In the genomic region with DNA sequence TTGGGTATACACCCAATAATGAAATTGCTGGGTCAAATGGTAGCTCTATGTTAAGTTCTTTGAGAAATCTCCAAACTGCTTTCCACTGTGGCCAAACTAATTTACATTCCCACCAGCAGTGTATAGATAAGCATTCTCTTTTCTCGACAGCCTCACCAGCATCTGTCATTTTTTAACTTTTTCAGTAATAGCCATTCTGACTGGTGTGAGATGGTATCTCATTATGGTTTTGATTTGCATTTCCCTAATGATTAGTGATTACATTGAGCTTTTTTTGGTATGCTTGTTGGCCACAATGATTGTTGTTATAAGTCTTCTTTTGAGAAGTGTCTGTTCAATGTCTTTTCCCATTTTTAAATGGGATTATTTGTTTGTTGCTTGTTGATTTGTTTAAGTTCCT, we compare ENCODE assay signal across 1 cellular context.
TF ChIP-seq lines count a peak whose summit lies in the region.

No MANE protein-coding gene starts in this region.

TF ChIP-seq in GM12878, 131 proteins besides CTCF, POLR2A, EP300 and RAD21 (continued from another document and continues in another):
- TF ChIP-seq RUNX3 (IDR thresholded peaks at IDR 0.05; ENCODE audit: low read length) (no peak), BRCA1 (IDR thresholded peaks at IDR 0.05; ENCODE audit: low read depth, low read length) (no peak), YY1 (IDR thresholded peaks at IDR 0.05; ENCODE audit: low read depth, low read length) (no peak), EED (IDR thresholded peaks at IDR 0.05; ENCODE audit: low read depth) (no peak), ZNF217 (IDR thresholded peaks at IDR 0.05) (peak; percentile 86), WRNIP1 (IDR thresholded peaks at IDR 0.05; ENCODE audit: borderline replicate concordance, low read depth, low read length) (no peak), RELA (IDR thresholded peaks at IDR 0.05; ENCODE audit: borderline replicate concordance, partially characterized antibody) (no peak), HDAC6 (IDR thresholded peaks at IDR 0.05; ENCODE audit: unreplicated experiment) (no peak), POU2F2 (IDR thresholded peaks at IDR 0.05; ENCODE audit: borderline replicate concordance, low read depth, low read length) (peak; percentile 65; the same call in 1 of the 3 replicates), DPF2 (IDR thresholded peaks at IDR 0.05) (no peak; the same call in 1 of the 2 replicates), FOS (IDR thresholded peaks at IDR 0.05; ENCODE audit: borderline replicate concordance, extremely low read depth, insufficient read length) (no peak), ZNF622 (IDR thresholded peaks at IDR 0.05) (no peak), BHLHE40 (IDR thresholded peaks at IDR 0.05; ENCODE audit: borderline replicate concordance in 1 of 2, low read depth in 2 of 2, low read length in 1 of 2) (peak in 1 of 2 experiments; percentile 40; a peak in 1 of 4 replicates), SMAD5 (IDR thresholded peaks at IDR 0.05; ENCODE audit: low read depth) (no peak), NBN (IDR thresholded peaks at IDR 0.05) (peak; percentile 61; the same call in 1 of the 2 replicates), TBL1XR1 (IDR thresholded peaks at IDR 0.05; ENCODE audit: low read depth, low read length) (no peak), SREBF1 (IDR thresholded peaks at IDR 0.05; ENCODE audit: low read length) (no peak), CHD1 (IDR thresholded peaks at IDR 0.05; ENCODE audit: low read depth, low read length) (no peak), FOXK2 (IDR thresholded peaks at IDR 0.05) (no peak), BCL11A (IDR thresholded peaks at IDR 0.05; ENCODE audit: low read depth, low read length) (peak; percentile 36; the same call in 1 of the 2 replicates), ZZZ3 (IDR thresholded peaks at IDR 0.05; ENCODE audit: control insufficient read depth, insufficient read length, low read depth) (no peak), MTA3 (IDR thresholded peaks at IDR 0.05; ENCODE audit: borderline replicate concordance, low read length) (no peak), IKZF2 (IDR thresholded peaks at IDR 0.05) (peak; percentile 63 to 75; a peak in 3 of 4 replicates), HDAC2 (IDR thresholded peaks at IDR 0.05) (no peak), STAT1 (conservative IDR thresholded peaks at IDR 0.05) (no peak), SIN3A (IDR thresholded peaks at IDR 0.05; ENCODE audit: low read depth, low read length) (no peak), RBBP5 (conservative IDR thresholded peaks at IDR 0.05) (no peak), HDGF (IDR thresholded peaks at IDR 0.05) (no peak), MEF2B (IDR thresholded peaks at IDR 0.05; ENCODE audit: partially characterized antibody, poor library complexity, severe bottlenecking) (peak; percentile 93), POLR2AphosphoS2 (IDR thresholded peaks at IDR 0.05; ENCODE audit: low read depth, low read length) (no peak), BMI1 (IDR thresholded peaks at IDR 0.05; ENCODE audit: borderline replicate concordance) (no peak), TAF1 (IDR thresholded peaks at IDR 0.05; ENCODE audit: borderline replicate concordance, low read depth, low read length) (no peak), EGR1 (IDR thresholded peaks at IDR 0.05; ENCODE audit: borderline replicate concordance in 1 of 2, low read depth in 2 of 2, low read length in 2 of 2) (no peak), MTA2 (IDR thresholded peaks at IDR 0.05; ENCODE audit: low read depth) (peak; percentile 98), JUNB (IDR thresholded peaks at IDR 0.05) (no peak), TARDBP (IDR thresholded peaks at IDR 0.05; ENCODE audit: borderline replicate concordance) (no peak), KDM1A (IDR thresholded peaks at IDR 0.05; ENCODE audit: borderline replicate concordance) (no peak), EZH2 (IDR thresholded peaks at IDR 0.05; ENCODE audit: borderline replicate concordance, control insufficient read depth, low read depth, low read length) (no peak), IRF4 (IDR thresholded peaks at IDR 0.05; ENCODE audit: low read depth, low read length) (no peak), SIX5 (IDR thresholded peaks at IDR 0.05; ENCODE audit: low read depth, low read length, severe bottlenecking) (no peak), NFIC (IDR thresholded peaks at IDR 0.05; ENCODE audit: low read depth, low read length) (no peak), SMARCA5 (IDR thresholded peaks at IDR 0.05) (no peak), LARP7 (IDR thresholded peaks at IDR 0.05) (no peak), STAT3 (IDR thresholded peaks at IDR 0.05; ENCODE audit: low read depth, low read length) (no peak), CHD2 (IDR thresholded peaks at IDR 0.05; ENCODE audit: borderline replicate concordance, low read depth, low read length) (no peak), CEBPB (IDR thresholded peaks at IDR 0.05; ENCODE audit: borderline replicate concordance in 1 of 2, low read depth in 2 of 2, low read length in 2 of 2) (no peak)
- TF ChIP-seq, protein P1, sequence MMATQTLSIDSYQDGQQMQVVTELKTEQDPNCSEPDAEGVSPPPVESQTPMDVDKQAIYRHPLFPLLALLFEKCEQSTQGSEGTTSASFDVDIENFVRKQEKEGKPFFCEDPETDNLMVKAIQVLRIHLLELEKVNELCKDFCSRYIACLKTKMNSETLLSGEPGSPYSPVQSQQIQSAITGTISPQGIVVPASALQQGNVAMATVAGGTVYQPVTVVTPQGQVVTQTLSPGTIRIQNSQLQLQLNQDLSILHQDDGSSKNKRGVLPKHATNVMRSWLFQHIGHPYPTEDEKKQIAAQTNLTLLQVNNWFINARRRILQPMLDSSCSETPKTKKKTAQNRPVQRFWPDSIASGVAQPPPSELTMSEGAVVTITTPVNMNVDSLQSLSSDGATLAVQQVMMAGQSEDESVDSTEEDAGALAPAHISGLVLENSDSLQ (IDR thresholded peaks at IDR 0.05): peak; percentile 54; the same call in 1 of the 2 replicates
- TF ChIP-seq, protein P2, sequence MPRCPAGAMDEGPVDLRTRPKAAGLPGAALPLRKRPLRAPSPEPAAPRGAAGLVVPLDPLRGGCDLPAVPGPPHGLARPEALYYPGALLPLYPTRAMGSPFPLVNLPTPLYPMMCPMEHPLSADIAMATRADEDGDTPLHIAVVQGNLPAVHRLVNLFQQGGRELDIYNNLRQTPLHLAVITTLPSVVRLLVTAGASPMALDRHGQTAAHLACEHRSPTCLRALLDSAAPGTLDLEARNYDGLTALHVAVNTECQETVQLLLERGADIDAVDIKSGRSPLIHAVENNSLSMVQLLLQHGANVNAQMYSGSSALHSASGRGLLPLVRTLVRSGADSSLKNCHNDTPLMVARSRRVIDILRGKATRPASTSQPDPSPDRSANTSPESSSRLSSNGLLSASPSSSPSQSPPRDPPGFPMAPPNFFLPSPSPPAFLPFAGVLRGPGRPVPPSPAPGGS (IDR thresholded peaks at IDR 0.05; ENCODE audit: borderline replicate concordance, insufficient read depth, low read depth, low read length, poor library complexity, severe bottlenecking): no peak
- TF ChIP-seq, protein P3, sequence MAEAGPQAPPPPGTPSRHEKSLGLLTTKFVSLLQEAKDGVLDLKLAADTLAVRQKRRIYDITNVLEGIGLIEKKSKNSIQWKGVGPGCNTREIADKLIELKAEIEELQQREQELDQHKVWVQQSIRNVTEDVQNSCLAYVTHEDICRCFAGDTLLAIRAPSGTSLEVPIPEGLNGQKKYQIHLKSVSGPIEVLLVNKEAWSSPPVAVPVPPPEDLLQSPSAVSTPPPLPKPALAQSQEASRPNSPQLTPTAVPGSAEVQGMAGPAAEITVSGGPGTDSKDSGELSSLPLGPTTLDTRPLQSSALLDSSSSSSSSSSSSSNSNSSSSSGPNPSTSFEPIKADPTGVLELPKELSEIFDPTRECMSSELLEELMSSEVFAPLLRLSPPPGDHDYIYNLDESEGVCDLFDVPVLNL (IDR thresholded peaks at IDR 0.05; ENCODE audit: low read depth, low read length): no peak
- TF ChIP-seq, protein P4, sequence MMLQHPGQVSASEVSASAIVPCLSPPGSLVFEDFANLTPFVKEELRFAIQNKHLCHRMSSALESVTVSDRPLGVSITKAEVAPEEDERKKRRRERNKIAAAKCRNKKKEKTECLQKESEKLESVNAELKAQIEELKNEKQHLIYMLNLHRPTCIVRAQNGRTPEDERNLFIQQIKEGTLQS (IDR thresholded peaks at IDR 0.05; ENCODE audit: borderline replicate concordance, extremely low read depth, low read depth, low read length): no peak
- TF ChIP-seq, protein P5, sequence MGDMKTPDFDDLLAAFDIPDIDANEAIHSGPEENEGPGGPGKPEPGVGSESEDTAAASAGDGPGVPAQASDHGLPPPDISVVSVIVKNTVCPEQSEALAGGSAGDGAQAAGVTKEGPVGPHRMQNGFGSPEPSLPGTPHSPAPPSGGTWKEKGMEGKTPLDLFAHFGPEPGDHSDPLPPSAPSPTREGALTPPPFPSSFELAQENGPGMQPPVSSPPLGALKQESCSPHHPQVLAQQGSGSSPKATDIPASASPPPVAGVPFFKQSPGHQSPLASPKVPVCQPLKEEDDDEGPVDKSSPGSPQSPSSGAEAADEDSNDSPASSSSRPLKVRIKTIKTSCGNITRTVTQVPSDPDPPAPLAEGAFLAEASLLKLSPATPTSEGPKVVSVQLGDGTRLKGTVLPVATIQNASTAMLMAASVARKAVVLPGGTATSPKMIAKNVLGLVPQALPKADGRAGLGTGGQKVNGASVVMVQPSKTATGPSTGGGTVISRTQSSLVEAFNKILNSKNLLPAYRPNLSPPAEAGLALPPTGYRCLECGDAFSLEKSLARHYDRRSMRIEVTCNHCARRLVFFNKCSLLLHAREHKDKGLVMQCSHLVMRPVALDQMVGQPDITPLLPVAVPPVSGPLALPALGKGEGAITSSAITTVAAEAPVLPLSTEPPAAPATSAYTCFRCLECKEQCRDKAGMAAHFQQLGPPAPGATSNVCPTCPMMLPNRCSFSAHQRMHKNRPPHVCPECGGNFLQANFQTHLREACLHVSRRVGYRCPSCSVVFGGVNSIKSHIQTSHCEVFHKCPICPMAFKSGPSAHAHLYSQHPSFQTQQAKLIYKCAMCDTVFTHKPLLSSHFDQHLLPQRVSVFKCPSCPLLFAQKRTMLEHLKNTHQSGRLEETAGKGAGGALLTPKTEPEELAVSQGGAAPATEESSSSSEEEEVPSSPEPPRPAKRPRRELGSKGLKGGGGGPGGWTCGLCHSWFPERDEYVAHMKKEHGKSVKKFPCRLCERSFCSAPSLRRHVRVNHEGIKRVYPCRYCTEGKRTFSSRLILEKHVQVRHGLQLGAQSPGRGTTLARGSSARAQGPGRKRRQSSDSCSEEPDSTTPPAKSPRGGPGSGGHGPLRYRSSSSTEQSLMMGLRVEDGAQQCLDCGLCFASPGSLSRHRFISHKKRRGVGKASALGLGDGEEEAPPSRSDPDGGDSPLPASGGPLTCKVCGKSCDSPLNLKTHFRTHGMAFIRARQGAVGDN (IDR thresholded peaks at IDR 0.05): no peak
- TF ChIP-seq, protein P6, sequence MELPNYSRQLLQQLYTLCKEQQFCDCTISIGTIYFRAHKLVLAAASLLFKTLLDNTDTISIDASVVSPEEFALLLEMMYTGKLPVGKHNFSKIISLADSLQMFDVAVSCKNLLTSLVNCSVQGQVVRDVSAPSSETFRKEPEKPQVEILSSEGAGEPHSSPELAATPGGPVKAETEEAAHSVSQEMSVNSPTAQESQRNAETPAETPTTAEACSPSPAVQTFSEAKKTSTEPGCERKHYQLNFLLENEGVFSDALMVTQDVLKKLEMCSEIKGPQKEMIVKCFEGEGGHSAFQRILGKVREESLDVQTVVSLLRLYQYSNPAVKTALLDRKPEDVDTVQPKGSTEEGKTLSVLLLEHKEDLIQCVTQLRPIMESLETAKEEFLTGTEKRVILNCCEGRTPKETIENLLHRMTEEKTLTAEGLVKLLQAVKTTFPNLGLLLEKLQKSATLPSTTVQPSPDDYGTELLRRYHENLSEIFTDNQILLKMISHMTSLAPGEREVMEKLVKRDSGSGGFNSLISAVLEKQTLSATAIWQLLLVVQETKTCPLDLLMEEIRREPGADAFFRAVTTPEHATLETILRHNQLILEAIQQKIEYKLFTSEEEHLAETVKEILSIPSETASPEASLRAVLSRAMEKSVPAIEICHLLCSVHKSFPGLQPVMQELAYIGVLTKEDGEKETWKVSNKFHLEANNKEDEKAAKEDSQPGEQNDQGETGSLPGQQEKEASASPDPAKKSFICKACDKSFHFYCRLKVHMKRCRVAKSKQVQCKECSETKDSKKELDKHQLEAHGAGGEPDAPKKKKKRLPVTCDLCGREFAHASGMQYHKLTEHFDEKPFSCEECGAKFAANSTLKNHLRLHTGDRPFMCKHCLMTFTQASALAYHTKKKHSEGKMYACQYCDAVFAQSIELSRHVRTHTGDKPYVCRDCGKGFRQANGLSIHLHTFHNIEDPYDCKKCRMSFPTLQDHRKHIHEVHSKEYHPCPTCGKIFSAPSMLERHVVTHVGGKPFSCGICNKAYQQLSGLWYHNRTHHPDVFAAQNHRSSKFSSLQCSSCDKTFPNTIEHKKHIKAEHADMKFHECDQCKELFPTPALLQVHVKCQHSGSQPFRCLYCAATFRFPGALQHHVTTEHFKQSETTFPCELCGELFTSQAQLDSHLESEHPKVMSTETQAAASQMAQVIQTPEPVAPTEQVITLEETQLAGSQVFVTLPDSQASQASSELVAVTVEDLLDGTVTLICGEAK (IDR thresholded peaks at IDR 0.05; ENCODE audit: borderline replicate concordance): no peak
- TF ChIP-seq, protein P7, sequence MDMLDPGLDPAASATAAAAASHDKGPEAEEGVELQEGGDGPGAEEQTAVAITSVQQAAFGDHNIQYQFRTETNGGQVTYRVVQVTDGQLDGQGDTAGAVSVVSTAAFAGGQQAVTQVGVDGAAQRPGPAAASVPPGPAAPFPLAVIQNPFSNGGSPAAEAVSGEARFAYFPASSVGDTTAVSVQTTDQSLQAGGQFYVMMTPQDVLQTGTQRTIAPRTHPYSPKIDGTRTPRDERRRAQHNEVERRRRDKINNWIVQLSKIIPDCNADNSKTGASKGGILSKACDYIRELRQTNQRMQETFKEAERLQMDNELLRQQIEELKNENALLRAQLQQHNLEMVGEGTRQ (IDR thresholded peaks at IDR 0.05; ENCODE audit: borderline replicate concordance, low read depth, low read length): no peak
- TF ChIP-seq, protein P8, sequence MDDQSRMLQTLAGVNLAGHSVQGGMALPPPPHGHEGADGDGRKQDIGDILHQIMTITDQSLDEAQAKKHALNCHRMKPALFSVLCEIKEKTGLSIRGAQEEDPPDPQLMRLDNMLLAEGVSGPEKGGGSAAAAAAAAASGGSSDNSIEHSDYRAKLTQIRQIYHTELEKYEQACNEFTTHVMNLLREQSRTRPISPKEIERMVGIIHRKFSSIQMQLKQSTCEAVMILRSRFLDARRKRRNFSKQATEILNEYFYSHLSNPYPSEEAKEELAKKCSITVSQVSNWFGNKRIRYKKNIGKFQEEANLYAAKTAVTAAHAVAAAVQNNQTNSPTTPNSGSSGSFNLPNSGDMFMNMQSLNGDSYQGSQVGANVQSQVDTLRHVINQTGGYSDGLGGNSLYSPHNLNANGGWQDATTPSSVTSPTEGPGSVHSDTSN (IDR thresholded peaks at IDR 0.05; ENCODE audit: insufficient replicate concordance, low read depth, low read length): no peak
- TF ChIP-seq, protein P9, sequence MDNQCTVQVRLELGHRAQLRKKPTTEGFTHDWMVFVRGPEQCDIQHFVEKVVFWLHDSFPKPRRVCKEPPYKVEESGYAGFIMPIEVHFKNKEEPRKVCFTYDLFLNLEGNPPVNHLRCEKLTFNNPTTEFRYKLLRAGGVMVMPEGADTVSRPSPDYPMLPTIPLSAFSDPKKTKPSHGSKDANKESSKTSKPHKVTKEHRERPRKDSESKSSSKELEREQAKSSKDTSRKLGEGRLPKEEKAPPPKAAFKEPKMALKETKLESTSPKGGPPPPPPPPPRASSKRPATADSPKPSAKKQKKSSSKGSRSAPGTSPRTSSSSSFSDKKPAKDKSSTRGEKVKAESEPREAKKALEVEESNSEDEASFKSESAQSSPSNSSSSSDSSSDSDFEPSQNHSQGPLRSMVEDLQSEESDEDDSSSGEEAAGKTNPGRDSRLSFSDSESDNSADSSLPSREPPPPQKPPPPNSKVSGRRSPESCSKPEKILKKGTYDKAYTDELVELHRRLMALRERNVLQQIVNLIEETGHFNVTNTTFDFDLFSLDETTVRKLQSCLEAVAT (IDR thresholded peaks at IDR 0.05): no peak
